In genomic region chr5:33400675-33401074, GRCh38 we compare ENCODE assay signal across 19 cellular contexts. TPM values are rescaled to one million over a fixed set of nuclear protein-coding genes. Genes with fewer than 3 reads are reported as not detected.
DNase-seq lines count a peak whose midpoint lies in the region; ATAC-seq lines count a peak whose summit lies in the region.
"Had no signal": no experiment of that assay in that cellular context is flagged by ENCODE, and none has a peak within 500 bp of the region (broad histone marks: within the 10 kb centered on the region; RNA-seq: fewer than 3 reads in every experiment).

No MANE protein-coding gene starts in this region.

- DNase-seq in Kasumi-1 (lab: John Stamatoyannopoulos, UW) (peak; percentile 41 to 60), retina (no peak), NCI-H1092 treated with DMSO at 0.1 percent for 48 hours (lab: John Stamatoyannopoulos, UW) (no peak), SIG-M5 treated with dmso at 0.1 percent for 504 hours (lab: John Stamatoyannopoulos, UW; ENCODE audit: unreplicated experiment) (no peak)
- no peak for DNase-seq in activated CD4-positive, alpha-beta T cell treated with anti-CD3 and anti-CD28 coated beads, Interleukin-2, amount 50 U/mL, for 48 hours
- DNase-seq: activated CD4-positive, alpha-beta T cell treated with anti-CD3 and anti-CD28 coated beads for 4 hours; activated CD8-positive, alpha-beta memory T cell treated with anti-CD3 and anti-CD28 coated beads, Interleukin-2, amount 50 U/mL, for 48 hours; amygdala; effector CD8-positive, alpha-beta T cell; hypothalamus; midbrain; NCI-H1436; NCI-H446 treated with DMSO at 0.1 percent for 48 hours; SIG-M5; stimulated activated CD4-positive, alpha-beta T cell treated with anti-CD3 and anti-CD28 coated beads, Interleukin-12 subunit alpha, Interleukin-12 subunit beta, amount 100 ng/mL, for 4 hours; thyroid gland had no signal

- ATAC-seq in GM18508 (IDR thresholded peaks at IDR 0.05; ENCODE audit: insufficient read depth, unreplicated experiment) (peak; percentile 75), GM21528 (IDR thresholded peaks at IDR 0.05; ENCODE audit: low FRiP score, unreplicated experiment) (peak; percentile 64), esophagus mucosa (peak; percentile 58)

RNA-seq across cellular contexts. Expression of gene TARS1, which starts 40.1 kb away (rescaled TPM):
- total RNA-seq in esophagus mucosa: 166 TPM

Comparison
In these comparisons a context has a peak if more than half of its experiments do, and no peak if none do; other contexts are left out.
1. DNase-seq: peak in Kasumi-1 (2 of 2); none in retina (single experiment), NCI-H1092 treated with DMSO at 0.1 percent for 48 hours (single experiment), activated CD4-positive, alpha-beta T cell treated with anti-CD3 and anti-CD28 coated beads, Interleukin-2, amount 50 U/mL, for 48 hours (0 of 2) and SIG-M5 treated with dmso at 0.1 percent for 504 hours (single experiment).
2. Peak in every context shown above with its lines, with median percentiles within 50 percentile points of each other: ATAC-seq.